In the genomic region with DNA sequence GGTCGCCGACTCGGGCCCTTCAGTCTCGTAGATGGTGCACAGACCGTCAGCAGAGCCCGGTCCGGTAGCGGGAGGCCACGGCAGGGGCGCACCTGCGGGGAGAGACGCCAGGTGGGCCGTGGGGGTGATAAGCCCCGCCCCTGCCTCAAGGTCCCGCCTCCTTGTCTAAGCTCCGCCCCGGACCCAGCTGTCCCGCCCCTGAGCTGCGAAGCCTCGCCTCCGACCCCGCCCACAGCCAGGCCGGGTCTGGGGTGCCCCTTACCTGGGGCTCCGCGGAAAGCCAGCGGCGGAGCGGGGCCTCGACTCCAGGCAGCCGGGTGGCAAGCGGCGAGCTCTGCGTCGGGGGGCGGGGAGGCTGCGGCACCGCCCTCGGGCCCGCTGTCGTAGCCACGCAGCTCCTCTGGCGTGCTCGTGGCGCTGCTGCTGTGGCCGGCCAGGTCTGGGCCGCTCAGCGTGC, we compare ENCODE assay signal across 1 cellular context.
TF ChIP-seq lines count a peak whose summit lies in the region.

No MANE protein-coding gene starts in this region.

TF ChIP-seq in K562, 482 proteins besides CTCF, POLR2A, EP300 and RAD21 (continued from another document):
- TF ChIP-seq, protein P1, sequence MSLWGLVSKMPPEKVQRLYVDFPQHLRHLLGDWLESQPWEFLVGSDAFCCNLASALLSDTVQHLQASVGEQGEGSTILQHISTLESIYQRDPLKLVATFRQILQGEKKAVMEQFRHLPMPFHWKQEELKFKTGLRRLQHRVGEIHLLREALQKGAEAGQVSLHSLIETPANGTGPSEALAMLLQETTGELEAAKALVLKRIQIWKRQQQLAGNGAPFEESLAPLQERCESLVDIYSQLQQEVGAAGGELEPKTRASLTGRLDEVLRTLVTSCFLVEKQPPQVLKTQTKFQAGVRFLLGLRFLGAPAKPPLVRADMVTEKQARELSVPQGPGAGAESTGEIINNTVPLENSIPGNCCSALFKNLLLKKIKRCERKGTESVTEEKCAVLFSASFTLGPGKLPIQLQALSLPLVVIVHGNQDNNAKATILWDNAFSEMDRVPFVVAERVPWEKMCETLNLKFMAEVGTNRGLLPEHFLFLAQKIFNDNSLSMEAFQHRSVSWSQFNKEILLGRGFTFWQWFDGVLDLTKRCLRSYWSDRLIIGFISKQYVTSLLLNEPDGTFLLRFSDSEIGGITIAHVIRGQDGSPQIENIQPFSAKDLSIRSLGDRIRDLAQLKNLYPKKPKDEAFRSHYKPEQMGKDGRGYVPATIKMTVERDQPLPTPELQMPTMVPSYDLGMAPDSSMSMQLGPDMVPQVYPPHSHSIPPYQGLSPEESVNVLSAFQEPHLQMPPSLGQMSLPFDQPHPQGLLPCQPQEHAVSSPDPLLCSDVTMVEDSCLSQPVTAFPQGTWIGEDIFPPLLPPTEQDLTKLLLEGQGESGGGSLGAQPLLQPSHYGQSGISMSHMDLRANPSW (CRISPR knock-in tag; IDR thresholded peaks at IDR 0.05): 0 out of 2 replicates have a peak, but pooled peaks have one; percentile 84
- TF ChIP-seq RBM34 (IDR thresholded peaks at IDR 0.05; ENCODE audit: borderline replicate concordance, insufficient read depth, low read length) (peak; percentile 70; the same call in 1 of the 2 replicates), MTA1 (IDR thresholded peaks at IDR 0.05; ENCODE audit: borderline replicate concordance) (no peak), CAMTA2 (CRISPR knock-in tag; conservative IDR thresholded peaks at IDR 0.05) (no peak), MYBL2 (IDR thresholded peaks at IDR 0.05; ENCODE audit: low read depth) (no peak), MYBL2 (CRISPR knock-in tag; IDR thresholded peaks at IDR 0.05; ENCODE audit: borderline replicate concordance) (no peak), ZNF12 (CRISPR knock-in tag; IDR thresholded peaks at IDR 0.05) (peak; percentile 4; the same call in 1 of the 2 replicates), MED1 (CRISPR knock-in tag; IDR thresholded peaks at IDR 0.05; ENCODE audit: borderline replicate concordance) (0 out of 2 replicates have a peak, but pooled peaks have one; percentile 2), ZFPM2 (CRISPR knock-in tag; IDR thresholded peaks at IDR 0.05) (no peak), KDM1A (IDR thresholded peaks at IDR 0.05) (no peak), ZFP36 (IDR thresholded peaks at IDR 0.05; ENCODE audit: low read depth, low read length, partially characterized antibody) (no peak), RFX1 (IDR thresholded peaks at IDR 0.05) (no peak), EGR1 (conservative IDR thresholded peaks at IDR 0.05) (0 out of 2 replicates have a peak, but pooled peaks have one; percentile 12), ZBTB1 (CRISPR knock-in tag; IDR thresholded peaks at IDR 0.05; ENCODE audit: borderline replicate concordance, low read depth) (0 out of 2 replicates have a peak, but pooled peaks have one; percentile 38), L3MBTL2 (IDR thresholded peaks at IDR 0.05) (peak; percentile 56; the same call in 1 of the 2 replicates), SRF (CRISPR knock-in tag; IDR thresholded peaks at IDR 0.05) (no peak), TCFL5 (CRISPR knock-in tag; conservative IDR thresholded peaks at IDR 0.05) (no peak), SMAD3 (CRISPR knock-in tag; conservative IDR thresholded peaks at IDR 0.05) (no peak), PRMT5 (CRISPR knock-in tag; IDR thresholded peaks at IDR 0.05) (no peak), PHF8 (IDR thresholded peaks at IDR 0.05; ENCODE audit: borderline replicate concordance, low read length) (peak; percentile 53; the same call in 1 of the 2 replicates), ZNF561 (CRISPR knock-in tag; conservative IDR thresholded peaks at IDR 0.05) (no peak), ESRRA (IDR thresholded peaks at IDR 0.05; ENCODE audit: borderline replicate concordance, low read depth) (0 out of 2 replicates have a peak, but pooled peaks have one; percentile 1), FOXJ3 (CRISPR knock-in tag; IDR thresholded peaks at IDR 0.05) (no peak), SPI1 (IDR thresholded peaks at IDR 0.05; ENCODE audit: borderline replicate concordance, low read depth, low read length) (no peak), SIN3A (IDR thresholded peaks at IDR 0.05; ENCODE audit: borderline replicate concordance in 2 of 2, control insufficient read depth in 1 of 2, low read depth in 2 of 2, low read length in 2 of 2) (peak in 1 of 2 experiments; percentile 22; a peak in 1 of 4 replicates), PTRF (tag; IDR thresholded peaks at IDR 0.05) (no peak), ZNF778 (CRISPR knock-in tag; IDR thresholded peaks at IDR 0.05) (no peak)
- TF ChIP-seq, protein P2, sequence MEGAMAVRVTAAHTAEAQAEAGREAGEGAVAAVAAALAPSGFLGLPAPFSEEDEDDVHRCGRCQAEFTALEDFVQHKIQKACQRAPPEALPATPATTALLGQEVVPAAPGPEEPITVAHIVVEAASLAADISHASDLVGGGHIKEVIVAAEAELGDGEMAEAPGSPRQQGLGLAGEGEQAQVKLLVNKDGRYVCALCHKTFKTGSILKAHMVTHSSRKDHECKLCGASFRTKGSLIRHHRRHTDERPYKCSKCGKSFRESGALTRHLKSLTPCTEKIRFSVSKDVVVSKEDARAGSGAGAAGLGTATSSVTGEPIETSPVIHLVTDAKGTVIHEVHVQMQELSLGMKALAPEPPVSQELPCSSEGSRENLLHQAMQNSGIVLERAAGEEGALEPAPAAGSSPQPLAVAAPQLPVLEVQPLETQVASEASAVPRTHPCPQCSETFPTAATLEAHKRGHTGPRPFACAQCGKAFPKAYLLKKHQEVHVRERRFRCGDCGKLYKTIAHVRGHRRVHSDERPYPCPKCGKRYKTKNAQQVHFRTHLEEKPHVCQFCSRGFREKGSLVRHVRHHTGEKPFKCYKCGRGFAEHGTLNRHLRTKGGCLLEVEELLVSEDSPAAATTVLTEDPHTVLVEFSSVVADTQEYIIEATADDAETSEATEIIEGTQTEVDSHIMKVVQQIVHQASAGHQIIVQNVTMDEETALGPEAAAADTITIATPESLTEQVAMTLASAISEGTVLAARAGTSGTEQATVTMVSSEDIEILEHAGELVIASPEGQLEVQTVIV (CRISPR knock-in tag; IDR thresholded peaks at IDR 0.05; ENCODE audit: borderline replicate concordance): no peak
- TF ChIP-seq, protein P3, sequence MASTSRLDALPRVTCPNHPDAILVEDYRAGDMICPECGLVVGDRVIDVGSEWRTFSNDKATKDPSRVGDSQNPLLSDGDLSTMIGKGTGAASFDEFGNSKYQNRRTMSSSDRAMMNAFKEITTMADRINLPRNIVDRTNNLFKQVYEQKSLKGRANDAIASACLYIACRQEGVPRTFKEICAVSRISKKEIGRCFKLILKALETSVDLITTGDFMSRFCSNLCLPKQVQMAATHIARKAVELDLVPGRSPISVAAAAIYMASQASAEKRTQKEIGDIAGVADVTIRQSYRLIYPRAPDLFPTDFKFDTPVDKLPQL (IDR thresholded peaks at IDR 0.05; ENCODE audit: extremely low read depth, insufficient read length): no peak
- TF ChIP-seq, protein P4, sequence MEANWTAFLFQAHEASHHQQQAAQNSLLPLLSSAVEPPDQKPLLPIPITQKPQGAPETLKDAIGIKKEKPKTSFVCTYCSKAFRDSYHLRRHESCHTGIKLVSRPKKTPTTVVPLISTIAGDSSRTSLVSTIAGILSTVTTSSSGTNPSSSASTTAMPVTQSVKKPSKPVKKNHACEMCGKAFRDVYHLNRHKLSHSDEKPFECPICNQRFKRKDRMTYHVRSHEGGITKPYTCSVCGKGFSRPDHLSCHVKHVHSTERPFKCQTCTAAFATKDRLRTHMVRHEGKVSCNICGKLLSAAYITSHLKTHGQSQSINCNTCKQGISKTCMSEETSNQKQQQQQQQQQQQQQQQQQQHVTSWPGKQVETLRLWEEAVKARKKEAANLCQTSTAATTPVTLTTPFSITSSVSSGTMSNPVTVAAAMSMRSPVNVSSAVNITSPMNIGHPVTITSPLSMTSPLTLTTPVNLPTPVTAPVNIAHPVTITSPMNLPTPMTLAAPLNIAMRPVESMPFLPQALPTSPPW (CRISPR knock-in tag; IDR thresholded peaks at IDR 0.05): peak; percentile 20
- TF ChIP-seq, protein P5, sequence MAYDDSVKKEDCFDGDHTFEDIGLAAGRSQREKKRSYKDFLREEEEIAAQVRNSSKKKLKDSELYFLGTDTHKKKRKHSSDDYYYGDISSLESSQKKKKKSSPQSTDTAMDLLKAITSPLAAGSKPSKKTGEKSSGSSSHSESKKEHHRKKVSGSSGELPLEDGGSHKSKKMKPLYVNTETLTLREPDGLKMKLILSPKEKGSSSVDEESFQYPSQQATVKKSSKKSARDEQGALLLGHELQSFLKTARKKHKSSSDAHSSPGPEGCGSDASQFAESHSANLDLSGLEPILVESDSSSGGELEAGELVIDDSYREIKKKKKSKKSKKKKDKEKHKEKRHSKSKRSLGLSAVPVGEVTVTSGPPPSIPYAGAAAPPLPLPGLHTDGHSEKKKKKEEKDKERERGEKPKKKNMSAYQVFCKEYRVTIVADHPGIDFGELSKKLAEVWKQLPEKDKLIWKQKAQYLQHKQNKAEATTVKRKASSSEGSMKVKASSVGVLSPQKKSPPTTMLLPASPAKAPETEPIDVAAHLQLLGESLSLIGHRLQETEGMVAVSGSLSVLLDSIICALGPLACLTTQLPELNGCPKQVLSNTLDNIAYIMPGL (CRISPR knock-in tag; IDR thresholded peaks at IDR 0.05): peak; percentile 65; the same call in 1 of the 2 replicates
- TF ChIP-seq, protein P6, sequence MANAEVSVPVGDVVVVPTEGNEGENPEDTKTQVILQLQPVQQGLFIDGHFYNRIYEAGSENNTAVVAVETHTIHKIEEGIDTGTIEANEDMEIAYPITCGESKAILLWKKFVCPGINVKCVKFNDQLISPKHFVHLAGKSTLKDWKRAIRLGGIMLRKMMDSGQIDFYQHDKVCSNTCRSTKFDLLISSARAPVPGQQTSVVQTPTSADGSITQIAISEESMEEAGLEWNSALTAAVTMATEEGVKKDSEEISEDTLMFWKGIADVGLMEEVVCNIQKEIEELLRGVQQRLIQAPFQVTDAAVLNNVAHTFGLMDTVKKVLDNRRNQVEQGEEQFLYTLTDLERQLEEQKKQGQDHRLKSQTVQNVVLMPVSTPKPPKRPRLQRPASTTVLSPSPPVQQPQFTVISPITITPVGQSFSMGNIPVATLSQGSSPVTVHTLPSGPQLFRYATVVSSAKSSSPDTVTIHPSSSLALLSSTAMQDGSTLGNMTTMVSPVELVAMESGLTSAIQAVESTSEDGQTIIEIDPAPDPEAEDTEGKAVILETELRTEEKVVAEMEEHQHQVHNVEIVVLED (CRISPR knock-in tag; IDR thresholded peaks at IDR 0.05): 0 out of 2 replicates have a peak, but pooled peaks have one; percentile 51
- TF ChIP-seq, protein P7, sequence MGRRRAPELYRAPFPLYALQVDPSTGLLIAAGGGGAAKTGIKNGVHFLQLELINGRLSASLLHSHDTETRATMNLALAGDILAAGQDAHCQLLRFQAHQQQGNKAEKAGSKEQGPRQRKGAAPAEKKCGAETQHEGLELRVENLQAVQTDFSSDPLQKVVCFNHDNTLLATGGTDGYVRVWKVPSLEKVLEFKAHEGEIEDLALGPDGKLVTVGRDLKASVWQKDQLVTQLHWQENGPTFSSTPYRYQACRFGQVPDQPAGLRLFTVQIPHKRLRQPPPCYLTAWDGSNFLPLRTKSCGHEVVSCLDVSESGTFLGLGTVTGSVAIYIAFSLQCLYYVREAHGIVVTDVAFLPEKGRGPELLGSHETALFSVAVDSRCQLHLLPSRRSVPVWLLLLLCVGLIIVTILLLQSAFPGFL (CRISPR knock-in tag; IDR thresholded peaks at IDR 0.05): no peak
- TF ChIP-seq, protein P8, sequence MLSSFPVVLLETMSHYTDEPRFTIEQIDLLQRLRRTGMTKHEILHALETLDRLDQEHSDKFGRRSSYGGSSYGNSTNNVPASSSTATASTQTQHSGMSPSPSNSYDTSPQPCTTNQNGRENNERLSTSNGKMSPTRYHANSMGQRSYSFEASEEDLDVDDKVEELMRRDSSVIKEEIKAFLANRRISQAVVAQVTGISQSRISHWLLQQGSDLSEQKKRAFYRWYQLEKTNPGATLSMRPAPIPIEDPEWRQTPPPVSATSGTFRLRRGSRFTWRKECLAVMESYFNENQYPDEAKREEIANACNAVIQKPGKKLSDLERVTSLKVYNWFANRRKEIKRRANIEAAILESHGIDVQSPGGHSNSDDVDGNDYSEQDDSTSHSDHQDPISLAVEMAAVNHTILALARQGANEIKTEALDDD (IDR thresholded peaks at IDR 0.05): no peak
